In the genomic region with DNA sequence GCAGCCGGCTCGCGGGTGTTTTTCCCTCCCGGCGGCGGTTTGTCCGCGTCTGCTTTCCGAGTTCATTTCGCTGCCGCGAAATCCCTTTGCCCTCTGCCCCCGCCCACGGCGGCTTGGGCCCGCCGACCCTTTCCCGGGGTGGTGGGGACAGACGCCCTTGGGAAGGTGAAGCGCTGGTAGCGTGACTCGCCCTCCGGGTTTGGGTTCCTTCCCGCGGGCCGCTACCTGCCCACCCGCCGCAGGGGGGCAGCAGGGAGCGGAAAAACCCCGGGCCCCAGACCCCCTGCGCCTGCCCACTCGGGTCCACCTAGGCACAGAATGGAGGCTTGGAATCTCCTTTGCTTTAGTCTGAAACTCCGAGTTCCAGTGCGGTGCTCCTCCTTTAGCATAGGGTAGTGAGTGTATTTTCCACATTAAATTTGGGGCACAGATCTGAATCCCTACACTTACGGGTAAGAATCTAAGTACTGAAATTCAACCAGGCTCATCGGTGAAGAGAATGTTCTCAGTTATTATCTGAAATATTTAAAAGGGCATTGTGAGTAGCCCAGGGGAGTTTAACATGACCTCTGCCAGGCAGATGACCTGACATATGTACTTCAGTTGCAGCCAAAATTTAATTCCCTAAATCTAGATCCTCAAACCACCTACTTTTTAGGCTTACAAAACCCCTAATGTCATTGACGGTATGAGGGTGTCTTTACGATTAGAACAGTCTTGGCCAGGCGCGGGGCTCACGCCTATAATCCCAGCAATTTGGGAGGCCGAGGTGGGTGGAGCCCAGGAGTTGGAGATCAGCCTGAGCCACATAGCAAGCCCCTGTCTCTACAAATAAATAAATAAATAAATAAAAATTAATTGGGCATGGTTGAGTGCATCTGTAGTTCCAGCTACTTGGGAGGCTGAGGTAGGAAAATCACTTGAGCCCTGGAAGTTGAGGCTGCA, we compare ENCODE assay signal across 8 cellular contexts. TPM values are rescaled to one million over a fixed set of nuclear protein-coding genes. Genes with fewer than 3 reads are reported as not detected.
DNase-seq lines count a peak whose midpoint lies in the region; ATAC-seq and TF ChIP-seq lines count a peak whose summit lies in the region.

No MANE protein-coding gene starts in this region.

- H3K4me3 ChIP-seq in fibroblast of mammary gland (ENCODE audit: control insufficient read depth, low read depth, low read length) (peak overlapping the region; percentile 86), neural progenitor cell (peak overlapping the region; percentile 66)

- H3K27me3 ChIP-seq in neural progenitor cell: no peaks in the 10 kb centered on the region

- ATAC-seq in GM19351 (IDR thresholded peaks at IDR 0.05; ENCODE audit: unreplicated experiment): peak; percentile 55
- peak; percentile 52 for ATAC-seq in HG03460 (IDR thresholded peaks at IDR 0.05; ENCODE audit: unreplicated experiment)
- ATAC-seq in activated T-cell treated with anti-CD3 and anti-CD28 coated beads, Interleukin-2, amount 50 U/mL, for 4 hours: peak; percentile 65 to 67

- H3K4me3 Mint-ChIP-seq in activated T-cell treated with anti-CD3 and anti-CD28 coated beads, Interleukin-2, amount 50 U/mL, for 4 hours: peak overlapping the region; percentile 89
- H3K4me3 Mint-ChIP-seq in neural progenitor cell: peak overlapping the region; percentile 82

- H3K4me2 ChIP-seq in neural progenitor cell: peak overlapping the region; percentile 93

- no peaks in the 10 kb centered on the region for H3K27me3 Mint-ChIP-seq in activated T-cell treated with anti-CD3 and anti-CD28 coated beads, Interleukin-2, amount 50 U/mL, for 4 hours (ENCODE audit: low read depth)
- H3K27me3 Mint-ChIP-seq in neural progenitor cell (ENCODE audit: insufficient read depth, low read depth): peaks cover 2% of the 10 kb centered on the region

- no peaks in the 10 kb centered on the region for H3K9me3 ChIP-seq in neural progenitor cell (ENCODE audit: low read depth)

- no peak overlapping the region for H3K27ac ChIP-seq in neural progenitor cell
- peak overlapping the region; percentile 70 for H3K27ac ChIP-seq in substantia nigra (ENCODE audit: low read depth, low read length, poor library complexity, severe bottlenecking)

- H3K9ac ChIP-seq in neural progenitor cell: peak overlapping the region; percentile 0

- H4K20me1 ChIP-seq in neural progenitor cell (ENCODE audit: low read depth): peaks cover 15% of the 10 kb centered on the region

- H3K36me3 ChIP-seq in neural progenitor cell: peaks cover 4% of the 10 kb centered on the region

- DNase-seq in CD1c-positive myeloid dendritic cell (ENCODE audit: extremely low spot score) (peak; percentile 62), OCI-M1 (lab: John Stamatoyannopoulos, UW) (peak; percentile 80), fibroblast of mammary gland (ENCODE audit: low read depth) (no peak), neural progenitor cell (ENCODE audit: low spot score) (peak; percentile 66), substantia nigra (lab: John Stamatoyannopoulos, UW) (peak in 27 of 49 donors; percentile 2 to 67 (median 35))
- DNase-seq in activated T-cell treated with anti-CD3 and anti-CD28 coated beads, Interleukin-2, amount 50 U/mL, for 4 hours: peak; percentile 69

- H3K27ac Mint-ChIP-seq in neural progenitor cell: peak overlapping the region; percentile 38

- no peaks in the 10 kb centered on the region for H3K9me3 Mint-ChIP-seq in activated T-cell treated with anti-CD3 and anti-CD28 coated beads, Interleukin-2, amount 50 U/mL, for 4 hours
- no peaks in the 10 kb centered on the region for H3K9me3 Mint-ChIP-seq in neural progenitor cell

- H3F3A ChIP-seq in neural progenitor cell (ENCODE audit: low read depth): peaks cover 35% of the 10 kb centered on the region

- peaks cover 4% of the 10 kb centered on the region for H3K4me1 ChIP-seq in neural progenitor cell

- H3K4me1 Mint-ChIP-seq in activated T-cell treated with anti-CD3 and anti-CD28 coated beads, Interleukin-2, amount 50 U/mL, for 4 hours (ENCODE audit: low read depth): peaks cover 24% of the 10 kb centered on the region
- peaks cover 21% of the 10 kb centered on the region for H3K4me1 Mint-ChIP-seq in neural progenitor cell

- TF ChIP-seq CTCF in fibroblast of mammary gland (conservative IDR thresholded peaks at IDR 0.05; ENCODE audit: control insufficient read depth, insufficient read depth, low read depth, low read length) (peak; percentile 58), neural progenitor cell (IDR thresholded peaks at IDR 0.05) (peak; percentile 71)

- H2AFZ ChIP-seq in neural progenitor cell (replicated peaks): peak overlapping the region; percentile 75

- peaks cover 12% of the 10 kb centered on the region for H3K79me2 ChIP-seq in neural progenitor cell (ENCODE audit: low read depth)

- peaks cover 34% of the 10 kb centered on the region for H3K36me3 Mint-ChIP-seq in activated T-cell treated with anti-CD3 and anti-CD28 coated beads, Interleukin-2, amount 50 U/mL, for 4 hours (ENCODE audit: insufficient read depth)
- H3K36me3 Mint-ChIP-seq in neural progenitor cell: peaks cover 20% of the 10 kb centered on the region

RNA-seq across cellular contexts. Expression of a gene that starts 1.0 kb away (rescaled TPM):
- total RNA-seq in activated T-cell treated with anti-CD3 and anti-CD28 coated beads, Interleukin-2, amount 50 U/mL, for 4 hours: 100 to 1,000 TPM; 847 to 931 (median 896) TPM
- total RNA-seq in neural progenitor cell (ENCODE audit: low replicate concordance): 287 and 388 TPM in 2 replicates

RNA-seq across cellular contexts. Expression of a gene that starts 13.9 kb away (rescaled TPM):
- 100 to 1,000 TPM; 495 to 588 (median 548) TPM for total RNA-seq in activated T-cell treated with anti-CD3 and anti-CD28 coated beads, Interleukin-2, amount 50 U/mL, for 4 hours
- 89.5 and 95.1 TPM in 2 replicates for total RNA-seq in neural progenitor cell (ENCODE audit: low replicate concordance)

RNA-seq across cellular contexts. Expression of a gene that starts 46.6 kb away (rescaled TPM):
- 10 to 100 TPM; 37.2 to 45.6 (median 37.4) TPM for total RNA-seq in activated T-cell treated with anti-CD3 and anti-CD28 coated beads, Interleukin-2, amount 50 U/mL, for 4 hours
- total RNA-seq in neural progenitor cell (ENCODE audit: low replicate concordance): 89.7 and 99.5 TPM in 2 replicates
